15 cellular contexts compared by ENCODE assay signal in the genomic region with DNA sequence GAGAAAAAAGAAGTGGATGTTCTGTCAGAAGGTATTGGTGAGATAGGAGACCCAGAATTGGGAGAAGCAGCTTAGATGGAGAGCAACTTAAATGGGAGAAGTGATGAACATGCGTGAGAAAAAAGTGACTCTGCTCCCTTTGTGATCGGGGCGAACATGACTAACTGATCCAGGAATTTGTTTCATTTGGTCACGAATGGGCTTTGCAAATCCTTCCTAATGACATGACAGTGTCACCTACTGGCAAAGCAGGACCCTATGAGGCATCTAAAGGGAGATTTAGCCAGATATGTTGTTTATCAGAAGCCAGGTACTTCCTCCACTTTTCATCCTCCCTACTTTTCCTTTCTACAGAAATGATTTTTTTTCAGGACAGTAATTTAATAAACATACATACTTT.
DNase-seq lines count a peak whose midpoint lies in the region; ATAC-seq and TF ChIP-seq lines count a peak whose summit lies in the region.
"Had no signal": no experiment of that assay in that cellular context is flagged by ENCODE, and none has a peak within 500 bp of the region (broad histone marks: within the 10 kb centered on the region; RNA-seq: fewer than 3 reads in every experiment).

No MANE protein-coding gene starts in this region.

- peaks cover 47% of the 10 kb centered on the region for H3K27me3 ChIP-seq in A673 (replicated peaks; ENCODE audit: insufficient read depth, low read depth, low read length, poor library complexity)
- H3K27me3 ChIP-seq: BLaER1, SJSA1, upper lobe of left lung had no signal

- POLR2A ChIA-PET in A673 (lab: Charles Lee; ENCODE audit: low non-redundant PET): no interaction called here

- no peaks in the 10 kb centered on the region for H3K36me3 ChIP-seq in A673 (ENCODE audit: insufficient read depth, low read length, poor library complexity, severe bottlenecking)
- H3K36me3 ChIP-seq: BLaER1, SJSA1, upper lobe of left lung had no signal

- no peak overlapping the region for H3K27ac ChIP-seq in A673 (ENCODE audit: low read depth, low read length, poor library complexity, severe bottlenecking)
- H3K27ac ChIP-seq: BLaER1, SJSA1, skin epidermis, upper lobe of left lung had no signal

- CTCF ChIA-PET in A673 (lab: Charles Lee): no interaction called here

- ATAC-seq in Right ventricle myocardium inferior (no peak), HG02973 (IDR thresholded peaks at IDR 0.05; ENCODE audit: unreplicated experiment) (no peak)

- no peak for TF ChIP-seq CTCF in A673 (conservative IDR thresholded peaks at IDR 0.05; ENCODE audit: low read depth, low read length)

- no peaks in the 10 kb centered on the region for H3K4me1 ChIP-seq in A673 (ENCODE audit: insufficient read depth, low read length, poor library complexity, severe bottlenecking)
- H3K4me1 ChIP-seq: BLaER1, SJSA1, upper lobe of left lung had no signal

- no peaks in the 10 kb centered on the region for H3K9me3 ChIP-seq in A673 (ENCODE audit: low read depth, low read length, poor library complexity, severe bottlenecking)
- H3K9me3 ChIP-seq: BLaER1, SJSA1, upper lobe of left lung had no signal

- no peak overlapping the region for H3K4me3 ChIP-seq in A673 (ENCODE audit: low read depth, low read length, poor library complexity, severe bottlenecking)
- H3K4me3 ChIP-seq: BLaER1, SJSA1, skin epidermis, upper lobe of left lung had no signal

- intact Hi-C loops in A673 (cut with micrococcal nuclease; ENCODE audit: unreplicated experiment): no loop called here
- intact Hi-C loops in Right ventricle myocardium inferior (cut with DNase I): no loop called here

- DNase-seq in A673 (ENCODE audit: low spot score) (peak; percentile 11), HCEC 1CT (peak; percentile 87), astrocyte of the hippocampus (ENCODE audit: low read depth, low spot score) (peak; percentile 71), iPS DF 19.7 (ENCODE audit: low read depth, low spot score) (peak; percentile 3), T-helper 2 cell (no peak), Right ventricle myocardium inferior (ENCODE audit: missing footprints) (no peak)
- DNase-seq in stimulated activated CD8-positive, alpha-beta memory T cell treated with anti-CD3 and anti-CD28 coated beads, Interleukin-4, amount 100 ng/mL, for 48 hours: no peak
- DNase-seq: activated T-cell treated with anti-CD3 and anti-CD28 coated beads, Interleukin-2, amount 50 U/mL, for 24 hours; NCI-H1436 treated with DMSO at 0.1 percent for 48 hours; NCI-H748 treated with DMSO at 0.1 percent for 48 hours; upper lobe of left lung had no signal

- no TSS peak for BruUV-seq in A673 (replicated peaks; lab: Mats Ljungman, UMichigan)

Comparison
In these comparisons a context has a peak if more than half of its experiments do, and no peak if none do; other contexts are left out.
1. DNase-seq: peak in A673 (single experiment), HCEC 1CT (single experiment), astrocyte of the hippocampus (single experiment) and iPS DF 19.7 (single experiment); none in T-helper 2 cell (0 of 5), stimulated activated CD8-positive, alpha-beta memory T cell treated with anti-CD3 and anti-CD28 coated beads, Interleukin-4, amount 100 ng/mL, for 48 hours (single experiment) and Right ventricle myocardium inferior (single experiment).